1 cellular context compared by ENCODE assay signal in the genomic region with DNA sequence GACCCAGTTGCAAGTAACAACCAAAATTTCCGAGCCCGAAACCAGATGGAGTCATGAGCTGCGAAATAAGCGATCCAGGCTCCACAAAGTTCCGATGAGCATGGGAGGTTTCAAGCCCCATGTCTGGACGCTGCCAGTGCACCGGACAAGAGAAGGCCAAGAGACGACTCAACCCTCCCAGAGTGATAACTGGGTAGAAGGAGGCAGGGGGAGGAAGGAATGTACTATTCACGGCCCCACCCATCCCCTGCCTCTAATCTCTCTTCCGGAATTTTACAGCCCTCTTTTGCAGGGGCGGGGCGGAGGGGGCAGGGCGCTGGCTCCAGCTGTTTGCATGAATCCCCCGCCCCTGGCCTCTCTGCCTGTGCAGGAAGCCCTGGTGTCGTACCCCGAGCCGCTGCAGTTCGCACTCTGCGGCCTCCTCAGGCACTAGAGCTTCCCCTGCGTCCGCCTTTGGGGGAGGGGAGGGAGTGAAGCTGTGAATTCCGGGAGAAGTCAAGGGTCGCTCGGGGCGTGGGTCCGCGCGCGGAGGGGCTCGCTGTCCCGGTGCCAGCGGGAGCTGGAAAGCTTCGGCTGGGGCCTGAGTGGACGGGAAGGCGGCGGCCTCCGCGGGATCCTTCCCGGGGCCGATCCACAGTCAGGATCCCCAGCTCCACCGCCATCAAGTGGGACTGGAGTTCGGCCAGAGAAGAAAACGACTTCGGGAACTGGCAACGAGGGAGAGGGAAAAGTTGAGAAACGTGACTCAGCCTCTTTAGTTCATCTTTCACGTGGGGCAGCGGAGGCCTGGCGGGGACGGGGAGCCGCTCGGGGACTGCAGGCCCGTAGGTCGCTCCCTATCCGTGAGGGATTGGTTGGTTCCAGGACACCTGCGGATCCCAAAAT.
TF ChIP-seq lines count a peak whose summit lies in the region.

No MANE protein-coding gene starts in this region.

TF ChIP-seq in GM12878, 131 proteins besides CTCF, POLR2A, EP300 and RAD21 (continued from another document):
- TF ChIP-seq, protein P1, sequence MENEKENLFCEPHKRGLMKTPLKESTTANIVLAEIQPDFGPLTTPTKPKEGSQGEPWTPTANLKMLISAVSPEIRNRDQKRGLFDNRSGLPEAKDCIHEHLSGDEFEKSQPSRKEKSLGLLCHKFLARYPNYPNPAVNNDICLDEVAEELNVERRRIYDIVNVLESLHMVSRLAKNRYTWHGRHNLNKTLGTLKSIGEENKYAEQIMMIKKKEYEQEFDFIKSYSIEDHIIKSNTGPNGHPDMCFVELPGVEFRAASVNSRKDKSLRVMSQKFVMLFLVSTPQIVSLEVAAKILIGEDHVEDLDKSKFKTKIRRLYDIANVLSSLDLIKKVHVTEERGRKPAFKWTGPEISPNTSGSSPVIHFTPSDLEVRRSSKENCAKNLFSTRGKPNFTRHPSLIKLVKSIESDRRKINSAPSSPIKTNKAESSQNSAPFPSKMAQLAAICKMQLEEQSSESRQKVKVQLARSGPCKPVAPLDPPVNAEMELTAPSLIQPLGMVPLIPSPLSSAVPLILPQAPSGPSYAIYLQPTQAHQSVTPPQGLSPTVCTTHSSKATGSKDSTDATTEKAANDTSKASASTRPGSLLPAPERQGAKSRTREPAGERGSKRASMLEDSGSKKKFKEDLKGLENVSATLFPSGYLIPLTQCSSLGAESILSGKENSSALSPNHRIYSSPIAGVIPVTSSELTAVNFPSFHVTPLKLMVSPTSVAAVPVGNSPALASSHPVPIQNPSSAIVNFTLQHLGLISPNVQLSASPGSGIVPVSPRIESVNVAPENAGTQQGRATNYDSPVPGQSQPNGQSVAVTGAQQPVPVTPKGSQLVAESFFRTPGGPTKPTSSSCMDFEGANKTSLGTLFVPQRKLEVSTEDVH (IDR thresholded peaks at IDR 0.05; ENCODE audit: low read depth, partially characterized antibody), result no peak
- TF ChIP-seq HDAC6 (IDR thresholded peaks at IDR 0.05; ENCODE audit: unreplicated experiment), result no peak
- no peak for TF ChIP-seq JUND (IDR thresholded peaks at IDR 0.05; ENCODE audit: low read depth, low read length)
- TF ChIP-seq, protein P2, sequence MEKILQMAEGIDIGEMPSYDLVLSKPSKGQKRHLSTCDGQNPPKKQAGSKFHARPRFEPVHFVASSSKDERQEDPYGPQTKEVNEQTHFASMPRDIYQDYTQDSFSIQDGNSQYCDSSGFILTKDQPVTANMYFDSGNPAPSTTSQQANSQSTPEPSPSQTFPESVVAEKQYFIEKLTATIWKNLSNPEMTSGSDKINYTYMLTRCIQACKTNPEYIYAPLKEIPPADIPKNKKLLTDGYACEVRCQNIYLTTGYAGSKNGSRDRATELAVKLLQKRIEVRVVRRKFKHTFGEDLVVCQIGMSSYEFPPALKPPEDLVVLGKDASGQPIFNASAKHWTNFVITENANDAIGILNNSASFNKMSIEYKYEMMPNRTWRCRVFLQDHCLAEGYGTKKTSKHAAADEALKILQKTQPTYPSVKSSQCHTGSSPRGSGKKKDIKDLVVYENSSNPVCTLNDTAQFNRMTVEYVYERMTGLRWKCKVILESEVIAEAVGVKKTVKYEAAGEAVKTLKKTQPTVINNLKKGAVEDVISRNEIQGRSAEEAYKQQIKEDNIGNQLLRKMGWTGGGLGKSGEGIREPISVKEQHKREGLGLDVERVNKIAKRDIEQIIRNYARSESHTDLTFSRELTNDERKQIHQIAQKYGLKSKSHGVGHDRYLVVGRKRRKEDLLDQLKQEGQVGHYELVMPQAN (conservative IDR thresholded peaks at IDR 0.05), result peak; percentile 60
- TF ChIP-seq ZNF217 (IDR thresholded peaks at IDR 0.05), result no peak
- peak in 1 of 2 experiments; percentile 64; a peak in 2 of 4 replicates for TF ChIP-seq ETV6 (conservative IDR thresholded peaks at IDR 0.05 in 1 of 2, IDR thresholded peaks at IDR 0.05 in 1 of 2; ENCODE audit: borderline replicate concordance in 1 of 2, low read depth in 1 of 2)
- TF ChIP-seq SPI1 (IDR thresholded peaks at IDR 0.05; ENCODE audit: borderline replicate concordance, insufficient read depth, low read depth, low read length), result peak; percentile 12; the same call in 1 of the 2 replicates
- TF ChIP-seq ZNF384 (IDR thresholded peaks at IDR 0.05; ENCODE audit: borderline replicate concordance, low read depth, low read length), result no peak
- TF ChIP-seq CBFB (IDR thresholded peaks at IDR 0.05; ENCODE audit: low read depth), result peak; percentile 80
- TF ChIP-seq, protein P3, sequence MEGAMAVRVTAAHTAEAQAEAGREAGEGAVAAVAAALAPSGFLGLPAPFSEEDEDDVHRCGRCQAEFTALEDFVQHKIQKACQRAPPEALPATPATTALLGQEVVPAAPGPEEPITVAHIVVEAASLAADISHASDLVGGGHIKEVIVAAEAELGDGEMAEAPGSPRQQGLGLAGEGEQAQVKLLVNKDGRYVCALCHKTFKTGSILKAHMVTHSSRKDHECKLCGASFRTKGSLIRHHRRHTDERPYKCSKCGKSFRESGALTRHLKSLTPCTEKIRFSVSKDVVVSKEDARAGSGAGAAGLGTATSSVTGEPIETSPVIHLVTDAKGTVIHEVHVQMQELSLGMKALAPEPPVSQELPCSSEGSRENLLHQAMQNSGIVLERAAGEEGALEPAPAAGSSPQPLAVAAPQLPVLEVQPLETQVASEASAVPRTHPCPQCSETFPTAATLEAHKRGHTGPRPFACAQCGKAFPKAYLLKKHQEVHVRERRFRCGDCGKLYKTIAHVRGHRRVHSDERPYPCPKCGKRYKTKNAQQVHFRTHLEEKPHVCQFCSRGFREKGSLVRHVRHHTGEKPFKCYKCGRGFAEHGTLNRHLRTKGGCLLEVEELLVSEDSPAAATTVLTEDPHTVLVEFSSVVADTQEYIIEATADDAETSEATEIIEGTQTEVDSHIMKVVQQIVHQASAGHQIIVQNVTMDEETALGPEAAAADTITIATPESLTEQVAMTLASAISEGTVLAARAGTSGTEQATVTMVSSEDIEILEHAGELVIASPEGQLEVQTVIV (IDR thresholded peaks at IDR 0.05; ENCODE audit: borderline replicate concordance, partially characterized antibody), result peak; percentile 54
- TF ChIP-seq ATF7 (IDR thresholded peaks at IDR 0.05; ENCODE audit: low read depth), result 0 out of 2 replicates have a peak, but pooled peaks have one; percentile 41
